In genomic region chr5:120740989-120741388, GRCh38 we compare ENCODE assay signal across 2 cellular contexts.
TF ChIP-seq lines count a peak whose summit lies in the region.

No MANE protein-coding gene starts in this region.

TF ChIP-seq in HepG2, 621 proteins besides CTCF, POLR2A, EP300 and RAD21:
- TF ChIP-seq SIN3B (IDR thresholded peaks at IDR 0.05; ENCODE audit: low read length), result no peak
- peak; percentile 20 to 80; a peak in 2 of 4 replicates for TF ChIP-seq MAFK (conservative IDR thresholded peaks at IDR 0.05 in 1 of 2, IDR thresholded peaks at IDR 0.05 in 1 of 2; ENCODE audit: low read length in 2 of 2)
- no peak for TF ChIP-seq ZZZ3 (CRISPR knock-in tag; IDR thresholded peaks at IDR 0.05; ENCODE audit: borderline replicate concordance)
- TF ChIP-seq HOXA5 (CRISPR knock-in tag; IDR thresholded peaks at IDR 0.05), result no peak
- no peak for TF ChIP-seq ZNF713 (CRISPR knock-in tag; IDR thresholded peaks at IDR 0.05)
- TF ChIP-seq MAFF (IDR thresholded peaks at IDR 0.05; ENCODE audit: low read depth, low read length), result peak; percentile 50; the same call in 1 of the 2 replicates
- no peak for TF ChIP-seq NKX3-1 (CRISPR knock-in tag; IDR thresholded peaks at IDR 0.05)
- no peak for TF ChIP-seq ZNF296 (CRISPR knock-in tag; conservative IDR thresholded peaks at IDR 0.05)
- no peak for TF ChIP-seq ZNF549 (CRISPR knock-in tag; IDR thresholded peaks at IDR 0.05)

TF ChIP-seq in H1, 55 proteins besides CTCF, POLR2A, EP300 and RAD21:
- TF ChIP-seq SRF (IDR thresholded peaks at IDR 0.05; ENCODE audit: low read depth, low read length), result no peak
- 0 out of 2 replicates have a peak, but pooled peaks have one; percentile 14 for TF ChIP-seq MAFK (IDR thresholded peaks at IDR 0.05; ENCODE audit: low read depth, low read length)
TF ChIP-seq in H1: peak in this region for 1.
